Comparison of ENCODE assay signal across 9 cellular contexts in genomic region chr15:45611305-45611704, GRCh38.
DNase-seq lines count a peak whose midpoint lies in the region; ATAC-seq and TF ChIP-seq lines count a peak whose summit lies in the region.
"Had no signal": no experiment of that assay in that cellular context is flagged by ENCODE, and none has a peak within 500 bp of the region (broad histone marks: within the 10 kb centered on the region; RNA-seq: fewer than 3 reads in every experiment).

No MANE protein-coding gene starts in this region.

- no peaks in the 10 kb centered on the region for H3K4me1 Mint-ChIP-seq in nephron

- H2AFZ ChIP-seq in DND-41 (ENCODE audit: low read depth, low read length) = no peak overlapping the region

- no peak overlapping the region for H3K27ac ChIP-seq in DND-41 (ENCODE audit: low read length)

- peak overlapping the region in 1 of 3 experiments; percentile 48 for H3K27ac Mint-ChIP-seq in nephron

- no peak overlapping the region for H3K4me3 ChIP-seq in DND-41 (ENCODE audit: low read depth in 1 of 2, low read length in 2 of 2)
- H3K4me3 ChIP-seq: HAP-1 had no signal

- peak; percentile 61 for TF ChIP-seq CTCF in DND-41 (IDR thresholded peaks at IDR 0.05; ENCODE audit: borderline replicate concordance, extremely low read depth, low read length, poor library complexity, severe bottlenecking)
- TF ChIP-seq CTCF in LNCAP (IDR thresholded peaks at IDR 0.05) = peak; percentile 55
- peak; percentile 29 to 56 (median 35) for TF ChIP-seq CTCF in nephron (IDR thresholded peaks at IDR 0.05; ENCODE audit: unreplicated experiment in 3 of 3)

- DNase-seq in DND-41 = no peak
- peak; percentile 25 for DNase-seq in cerebellar cortex (ENCODE audit: low spot score)
- no peak for DNase-seq in activated naive CD4-positive, alpha-beta T cell treated with Interleukin-2 at 50 U/mL for 16 hours
- no peak for DNase-seq in NCI-H82 treated with DMSO at 0.1 percent for 48 hours (lab: John Stamatoyannopoulos, UW; ENCODE audit: unreplicated experiment)
- no peak for DNase-seq in activated T-cell treated with anti-CD3 and anti-CD28 coated beads, Interleukin-2, amount 50 U/mL, for 48 hours

- H4K20me1 ChIP-seq in DND-41 (ENCODE audit: insufficient read depth, low read length) = no peaks in the 10 kb centered on the region

- no peak overlapping the region for H3K4me2 ChIP-seq in DND-41 (ENCODE audit: insufficient read depth, low read length)

- ATAC-seq in DND-41 (ENCODE audit: insufficient read depth, low read depth) (no peak), HG03469 (IDR thresholded peaks at IDR 0.05; ENCODE audit: unreplicated experiment) (no peak)

- H3K36me3 ChIP-seq in DND-41 (ENCODE audit: insufficient read depth, low read length) = peaks cover 11% of the 10 kb centered on the region; the same call in 1 of the 2 replicates
- H3K36me3 ChIP-seq: HAP-1 had no signal

- no peaks in the 10 kb centered on the region for H3K9me3 Mint-ChIP-seq in nephron

- H3K4me1 ChIP-seq in DND-41 (ENCODE audit: insufficient read depth, low read length) = no peaks in the 10 kb centered on the region
- H3K4me1 ChIP-seq: HAP-1 had no signal

- H3K4me3 Mint-ChIP-seq in nephron = no peak overlapping the region

- H3K27me3 Mint-ChIP-seq in nephron (ENCODE audit: low read depth) = no peaks in the 10 kb centered on the region

- H3K79me2 ChIP-seq in DND-41 (ENCODE audit: insufficient read depth, low read length) = no peaks in the 10 kb centered on the region

- no peaks in the 10 kb centered on the region for H3K27me3 ChIP-seq in DND-41 (ENCODE audit: insufficient read depth, low read length, poor library complexity)

- H3K9me3 ChIP-seq in DND-41 (ENCODE audit: insufficient read depth, low read length, severe bottlenecking) = no peaks in the 10 kb centered on the region
- H3K9me3 ChIP-seq: HAP-1 had no signal

- no peak overlapping the region for H3K9ac ChIP-seq in DND-41 (ENCODE audit: low read depth, low read length)

- H3K36me3 Mint-ChIP-seq in nephron (ENCODE audit: low read depth) = peaks cover 14% of the 10 kb centered on the region
